ENCODE assay signal across 2 cellular contexts in the genomic region with DNA sequence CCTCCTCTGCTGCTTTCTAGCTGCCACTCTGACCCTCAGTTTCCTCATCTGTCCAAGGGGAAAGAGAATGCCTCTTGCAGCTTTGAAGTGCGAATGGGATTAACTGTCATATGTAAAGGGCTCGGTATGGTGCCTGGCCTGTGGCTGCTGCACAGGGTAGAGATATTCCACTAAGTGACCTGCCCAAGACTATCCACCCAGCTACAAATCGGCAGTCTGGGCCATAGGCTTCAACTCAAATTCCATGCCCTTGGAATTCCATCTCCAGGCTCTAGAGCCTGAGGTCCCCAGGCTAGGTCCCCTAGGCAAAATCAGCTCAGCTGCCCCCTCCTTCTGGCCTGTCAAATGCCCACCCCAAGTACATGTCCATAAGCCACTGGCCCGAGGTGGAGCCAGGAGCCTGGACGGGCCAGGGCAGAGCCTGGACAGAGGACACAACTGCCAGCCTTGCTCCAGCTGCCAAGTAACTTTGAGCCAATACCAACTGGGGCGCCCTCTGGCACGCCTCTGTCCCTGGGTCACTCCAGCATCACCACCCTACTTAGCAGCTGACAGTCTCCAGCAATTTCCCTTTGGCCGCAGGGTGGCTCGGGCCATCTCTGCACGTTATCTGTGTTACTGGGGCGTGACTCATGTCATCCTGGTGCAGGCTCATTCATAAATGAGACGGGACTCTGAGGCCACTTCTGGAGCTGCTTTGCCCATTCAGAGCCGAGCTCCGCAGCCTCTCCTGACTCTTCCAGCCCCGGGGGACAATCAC.
TF ChIP-seq lines count a peak whose summit lies in the region.

No MANE protein-coding gene starts in this region.

TF ChIP-seq in SK-N-SH, 30 proteins besides CTCF, POLR2A, EP300 and RAD21 (continues in another document):
- TF ChIP-seq MEF2A (IDR thresholded peaks at IDR 0.05; ENCODE audit: borderline replicate concordance, low read depth) (no peak), USF1 (IDR thresholded peaks at IDR 0.05; ENCODE audit: borderline replicate concordance, low read depth) (no peak), IRF3 (IDR thresholded peaks at IDR 0.05; ENCODE audit: low read depth, low read length) (no peak), FOXJ3 (CRISPR knock-in tag; IDR thresholded peaks at IDR 0.05) (peak; percentile 92), REST (IDR thresholded peaks at IDR 0.05; ENCODE audit: low read depth, low read length) (no peak), RFX5 (IDR thresholded peaks at IDR 0.05; ENCODE audit: low read length) (peak; percentile 35; the same call in 1 of the 2 replicates), GATA2 (CRISPR knock-in tag; IDR thresholded peaks at IDR 0.05) (peak; percentile 97), EZH2phosphoT487 (IDR thresholded peaks at IDR 0.05; ENCODE audit: borderline replicate concordance, low read depth) (no peak), RCOR1 (IDR thresholded peaks at IDR 0.05; ENCODE audit: low read length) (peak; percentile 98), RXRA (IDR thresholded peaks at IDR 0.05; ENCODE audit: borderline replicate concordance, low read depth) (no peak), TAF1 (IDR thresholded peaks at IDR 0.05; ENCODE audit: borderline replicate concordance, low read depth, low read length) (no peak), TEAD4 (IDR thresholded peaks at IDR 0.05; ENCODE audit: borderline replicate concordance, insufficient read depth) (no peak), SMC3 (IDR thresholded peaks at IDR 0.05; ENCODE audit: low read depth, low read length) (0 out of 2 replicates have a peak, but pooled peaks have one; percentile 24), FOSL2 (IDR thresholded peaks at IDR 0.05; ENCODE audit: borderline replicate concordance, low read depth) (no peak), ELF1 (IDR thresholded peaks at IDR 0.05) (no peak), TCF12 (IDR thresholded peaks at IDR 0.05) (peak; percentile 30; the same call in 1 of the 2 replicates), MXI1 (IDR thresholded peaks at IDR 0.05; ENCODE audit: low read depth, low read length) (peak; percentile 88), NFIC (IDR thresholded peaks at IDR 0.05; ENCODE audit: borderline replicate concordance) (no peak), JUND (IDR thresholded peaks at IDR 0.05) (no peak)
- TF ChIP-seq, protein P1, sequence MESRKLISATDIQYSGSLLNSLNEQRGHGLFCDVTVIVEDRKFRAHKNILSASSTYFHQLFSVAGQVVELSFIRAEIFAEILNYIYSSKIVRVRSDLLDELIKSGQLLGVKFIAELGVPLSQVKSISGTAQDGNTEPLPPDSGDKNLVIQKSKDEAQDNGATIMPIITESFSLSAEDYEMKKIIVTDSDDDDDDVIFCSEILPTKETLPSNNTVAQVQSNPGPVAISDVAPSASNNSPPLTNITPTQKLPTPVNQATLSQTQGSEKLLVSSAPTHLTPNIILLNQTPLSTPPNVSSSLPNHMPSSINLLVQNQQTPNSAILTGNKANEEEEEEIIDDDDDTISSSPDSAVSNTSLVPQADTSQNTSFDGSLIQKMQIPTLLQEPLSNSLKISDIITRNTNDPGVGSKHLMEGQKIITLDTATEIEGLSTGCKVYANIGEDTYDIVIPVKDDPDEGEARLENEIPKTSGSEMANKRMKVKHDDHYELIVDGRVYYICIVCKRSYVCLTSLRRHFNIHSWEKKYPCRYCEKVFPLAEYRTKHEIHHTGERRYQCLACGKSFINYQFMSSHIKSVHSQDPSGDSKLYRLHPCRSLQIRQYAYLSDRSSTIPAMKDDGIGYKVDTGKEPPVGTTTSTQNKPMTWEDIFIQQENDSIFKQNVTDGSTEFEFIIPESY (IDR thresholded peaks at IDR 0.05; ENCODE audit: borderline replicate concordance, low read depth): no peak
- TF ChIP-seq, protein P2, sequence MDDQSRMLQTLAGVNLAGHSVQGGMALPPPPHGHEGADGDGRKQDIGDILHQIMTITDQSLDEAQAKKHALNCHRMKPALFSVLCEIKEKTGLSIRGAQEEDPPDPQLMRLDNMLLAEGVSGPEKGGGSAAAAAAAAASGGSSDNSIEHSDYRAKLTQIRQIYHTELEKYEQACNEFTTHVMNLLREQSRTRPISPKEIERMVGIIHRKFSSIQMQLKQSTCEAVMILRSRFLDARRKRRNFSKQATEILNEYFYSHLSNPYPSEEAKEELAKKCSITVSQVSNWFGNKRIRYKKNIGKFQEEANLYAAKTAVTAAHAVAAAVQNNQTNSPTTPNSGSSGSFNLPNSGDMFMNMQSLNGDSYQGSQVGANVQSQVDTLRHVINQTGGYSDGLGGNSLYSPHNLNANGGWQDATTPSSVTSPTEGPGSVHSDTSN (IDR thresholded peaks at IDR 0.05): no peak

TF ChIP-seq in HepG2, 621 proteins besides CTCF, POLR2A, EP300 and RAD21:
- TF ChIP-seq MAX (IDR thresholded peaks at IDR 0.05): no peak
- TF ChIP-seq STAG1 (CRISPR knock-in tag; IDR thresholded peaks at IDR 0.05): peak; percentile 31
- no peak for TF ChIP-seq ZNF644 (CRISPR knock-in tag; IDR thresholded peaks at IDR 0.05; ENCODE audit: low read depth)
- TF ChIP-seq ZNF317 (CRISPR knock-in tag; IDR thresholded peaks at IDR 0.05): no peak
- peak; percentile 64 for TF ChIP-seq FOSL2 (CRISPR knock-in tag; IDR thresholded peaks at IDR 0.05)
- no peak for TF ChIP-seq SALL2 (CRISPR knock-in tag; IDR thresholded peaks at IDR 0.05)
- no peak for TF ChIP-seq ZMAT3 (CRISPR knock-in tag; conservative IDR thresholded peaks at IDR 0.05)
- 0 out of 2 replicates have a peak, but pooled peaks have one; percentile 20 for TF ChIP-seq BHLHE40 (IDR thresholded peaks at IDR 0.05; ENCODE audit: low read length)
